ENCODE assay signal across 22 cellular contexts in the genomic region with DNA sequence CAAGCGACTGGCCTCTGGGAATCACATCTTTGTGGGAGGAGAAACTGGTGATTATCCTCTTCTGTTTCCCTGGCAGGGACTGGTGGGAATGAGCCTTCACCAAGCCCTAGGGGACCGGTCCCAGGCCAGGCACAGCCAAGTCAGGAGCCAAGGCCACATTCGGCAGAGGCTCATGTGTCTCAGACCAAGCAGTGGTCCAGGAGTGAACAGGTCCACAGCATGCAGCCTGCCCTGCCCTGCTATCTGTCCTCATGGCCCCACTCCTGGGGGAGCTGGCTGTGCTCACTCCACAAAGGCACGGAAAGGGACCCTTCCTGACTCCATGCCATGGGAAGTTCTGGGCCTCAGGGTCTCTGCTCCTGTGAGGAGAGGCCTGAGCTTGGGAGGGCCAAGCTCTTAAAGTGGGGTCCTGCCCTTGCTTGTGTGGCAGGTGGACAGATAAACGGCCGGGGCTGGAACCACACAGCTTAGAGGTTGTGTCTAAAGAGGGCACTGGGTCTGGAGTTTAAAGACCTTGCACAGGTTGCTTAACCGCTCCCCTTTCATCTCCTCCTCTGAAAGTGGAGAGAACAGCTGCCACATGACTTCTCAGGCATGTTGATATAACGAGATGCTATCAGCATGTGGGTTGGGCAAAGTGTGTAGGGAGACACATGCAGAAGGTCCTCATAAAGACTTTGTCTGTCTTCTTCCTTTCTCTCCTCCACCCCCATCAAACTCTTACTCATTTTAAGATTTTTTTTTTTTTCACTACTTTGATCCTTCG. TPM values are rescaled to one million over a fixed set of nuclear protein-coding genes. Genes with fewer than 3 reads are reported as not detected.
DNase-seq lines count a peak whose midpoint lies in the region; ATAC-seq and TF ChIP-seq lines count a peak whose summit lies in the region.
"Had no signal": no experiment of that assay in that cellular context is flagged by ENCODE, and none has a peak within 500 bp of the region (broad histone marks: within the 10 kb centered on the region; RNA-seq: fewer than 3 reads in every experiment).

No MANE protein-coding gene starts in this region.

- peak; percentile 52 for DNase-seq in DMS79 treated with DMSO at 0.1 percent for 48 hours (lab: John Stamatoyannopoulos, UW)
- DNase-seq in DMS79 (lab: John Stamatoyannopoulos, UW) = no peak
- peak; percentile 69 for DNase-seq in LNCaP clone FGC (ENCODE audit: low read depth)
- DNase-seq in cardiac muscle cell (ENCODE audit: low read depth in 1 of 2, low spot score in 1 of 2) = no peak
- DNase-seq: 8988T; activated CD4-positive, alpha-beta T cell treated with anti-CD3 and anti-CD28 coated beads, Interleukin-2, amount 10 ng/mL, durations not matched to agents 24 days and 14 days; activated naive CD4-positive, alpha-beta T cell treated with Interleukin-2 at 50 U/mL for 16 hours; colonic mucosa; foreskin melanocyte; GOT3; natural killer cell; NCI-H1092 treated with DMSO at 0.1 percent for 48 hours; NCI-H345; SK-N-SH; tibial artery had no signal

- H3K27me3 ChIP-seq in cardiac muscle cell (no peaks in the 10 kb centered on the region), parathyroid adenoma (ENCODE audit: control insufficient read depth, insufficient read depth, low read length) (no peaks in the 10 kb centered on the region)
- H3K27me3 ChIP-seq: BLaER1 treated with 17β-estradiol and CSF1 and Interleukin-3, amounts not matched to agents 10 nM and 100 nM; colonic mucosa; tibial artery had no signal

- no peak overlapping the region for H2AFZ ChIP-seq in parathyroid adenoma

- H3K4me3 ChIP-seq in LNCaP clone FGC (ENCODE audit: low read depth, low read length) = no peak overlapping the region
- H3K4me3 ChIP-seq in cardiac muscle cell = no peak overlapping the region
- no peak overlapping the region for H3K4me3 ChIP-seq in parathyroid adenoma (ENCODE audit: low read depth, low read length)
- H3K4me3 ChIP-seq: BLaER1 treated with 17β-estradiol and CSF1 and Interleukin-3, amounts not matched to agents 10 nM and 100 nM; colonic mucosa; tibial artery had no signal

- H3K36me3 ChIP-seq in cardiac muscle cell (no peaks in the 10 kb centered on the region), parathyroid adenoma (ENCODE audit: control insufficient read depth, insufficient read depth, low read length) (no peaks in the 10 kb centered on the region)
- H3K36me3 ChIP-seq: BLaER1 treated with 17β-estradiol and CSF1 and Interleukin-3, amounts not matched to agents 10 nM and 100 nM; colonic mucosa had no signal

- H3K4me1 ChIP-seq in cardiac muscle cell (ENCODE audit: low read depth) = peaks cover 47% of the 10 kb centered on the region
- H3K4me1 ChIP-seq in parathyroid adenoma = no peaks in the 10 kb centered on the region
- H3K4me1 ChIP-seq: BLaER1 treated with 17β-estradiol and CSF1 and Interleukin-3, amounts not matched to agents 10 nM and 100 nM; colonic mucosa had no signal

- H3K4me2 ChIP-seq in parathyroid adenoma (ENCODE audit: low read length) = peak overlapping the region; percentile 16
- H3K4me2 ChIP-seq: BLaER1 treated with 17β-estradiol and CSF1 and Interleukin-3, amounts not matched to agents 10 nM and 100 nM; SK-N-SH had no signal

- no peaks in the 10 kb centered on the region for H3K79me2 ChIP-seq in parathyroid adenoma

- H3K9ac ChIP-seq in parathyroid adenoma = no peak overlapping the region
- H3K9ac ChIP-seq: BLaER1 treated with 17β-estradiol and CSF1 and Interleukin-3, amounts not matched to agents 10 nM and 100 nM; SK-N-SH had no signal

- no peak for TF ChIP-seq CTCF in LNCaP clone FGC (IDR thresholded peaks at IDR 0.05; ENCODE audit: control insufficient read depth, extremely low read depth, insufficient read depth)
- TF ChIP-seq CTCF in cardiac muscle cell (IDR thresholded peaks at IDR 0.05; ENCODE audit: low read depth, low read length) = no peak
- no peak for TF ChIP-seq CTCF in parathyroid adenoma (IDR thresholded peaks at IDR 0.05)

- H3K9me3 ChIP-seq in cardiac muscle cell (ENCODE audit: low read depth) (no peaks in the 10 kb centered on the region), parathyroid adenoma (ENCODE audit: control insufficient read depth, low read length) (no peaks in the 10 kb centered on the region)
- H3K9me3 ChIP-seq: BLaER1 treated with 17β-estradiol and CSF1 and Interleukin-3, amounts not matched to agents 10 nM and 100 nM; colonic mucosa; SK-N-SH; tibial artery had no signal

- peak overlapping the region; percentile 13 for H3K27ac ChIP-seq in cardiac muscle cell
- H3K27ac ChIP-seq in parathyroid adenoma = no peak overlapping the region
- H3K27ac ChIP-seq: BLaER1 treated with 17β-estradiol and CSF1 and Interleukin-3, amounts not matched to agents 10 nM and 100 nM; colonic mucosa; tibial artery had no signal

- no peak for ATAC-seq in GM21528 (IDR thresholded peaks at IDR 0.05; ENCODE audit: low FRiP score, unreplicated experiment)
- no peak for ATAC-seq in GM21447 (IDR thresholded peaks at IDR 0.05; ENCODE audit: unreplicated experiment)
- ATAC-seq in HG02763 (IDR thresholded peaks at IDR 0.05; ENCODE audit: unreplicated experiment) = no peak
- ATAC-seq: natural killer cell; stimulated activated memory B cell treated with anti-CD40 and anti-IgM and Interleukin-4, amounts not matched to agents 10 μg/mL and 1 μg/mL and 100 μg/mL, for 72 hours had no signal

RNA-seq across cellular contexts. Expression of gene CASQ2, which starts 57.5 kb away (rescaled TPM):
- total RNA-seq in cardiac muscle cell = 0.51 and 2.0 TPM in 2 replicates
- polyA plus RNA-seq in cardiac muscle cell = 0.55 and 3.1 TPM in 2 replicates
- total RNA-seq: activated CD4-positive, alpha-beta T cell treated with anti-CD3 and anti-CD28 coated beads, Interleukin-2, amount 10 ng/mL, durations not matched to agents 24 days and 14 days; endothelial cell of umbilical vein; natural killer cell had no signal
- polyA plus RNA-seq: endothelial cell of umbilical vein, SK-N-SH had no signal

Comparison
In these comparisons a context has a peak if more than half of its experiments do, and no peak if none do; other contexts are left out.
1. DNase-seq: peak in DMS79 treated with DMSO at 0.1 percent for 48 hours (single experiment) and LNCaP clone FGC (single experiment); none in DMS79 (single experiment) and cardiac muscle cell (0 of 2).